Comparison of ENCODE assay signal across 9 cellular contexts in genomic region chr17:75753193-75753513, GRCh38. TPM values are rescaled to one million over a fixed set of nuclear protein-coding genes. Genes with fewer than 3 reads are reported as not detected.
DNase-seq lines count a peak whose midpoint lies in the region; ATAC-seq and TF ChIP-seq lines count a peak whose summit lies in the region.
"Had no signal": no experiment of that assay in that cellular context is flagged by ENCODE, and none has a peak within 500 bp of the region (broad histone marks: within the 10 kb centered on the region; RNA-seq: fewer than 3 reads in every experiment).

No MANE protein-coding gene starts in this region.

- peak overlapping the region; percentile 15 for H3K27ac Mint-ChIP-seq in activated CD8-positive, alpha-beta memory T cell treated with anti-CD3 and anti-CD28 coated beads, Interleukin-2, amount 10 ng/mL, durations not matched to agents 7 days and 5 days
- peak overlapping the region; percentile 75 for H3K27ac Mint-ChIP-seq in activated T-helper 1 cell treated with anti-CD3 and anti-CD28 coated beads, Interleukin-12 subunit alpha, Interleukin-12 subunit beta, Interleukin-2, Interleukin-4 antibody, amounts not matched to agents 30 ng/mL and 10 ng/mL and 1 ng/mL, durations not matched to agents 14 hours and 24 hours and 36 hours

- intact Hi-C loops in activated T-helper 1 cell treated with anti-CD3 and anti-CD28 coated beads, Interleukin-12 subunit alpha, Interleukin-12 subunit beta, Interleukin-2, Interleukin-4 antibody, amounts not matched to agents 30 ng/mL and 10 ng/mL and 1 ng/mL, durations not matched to agents 14 hours and 24 hours and 36 hours (cut with micrococcal nuclease), result no loop called here

- ATAC-seq in activated CD8-positive, alpha-beta memory T cell treated with anti-CD3 and anti-CD28 coated beads, Interleukin-2, amount 10 ng/mL, durations not matched to agents 7 days and 5 days, result no peak
- ATAC-seq in HG02981 (IDR thresholded peaks at IDR 0.05; ENCODE audit: unreplicated experiment) (no peak), HG03342 (IDR thresholded peaks at IDR 0.05; ENCODE audit: unreplicated experiment) (no peak)

- no peaks in the 10 kb centered on the region for H3K27me3 Mint-ChIP-seq in activated CD8-positive, alpha-beta memory T cell treated with anti-CD3 and anti-CD28 coated beads, Interleukin-2, amount 10 ng/mL, durations not matched to agents 7 days and 5 days
- peaks cover 9% of the 10 kb centered on the region for H3K27me3 Mint-ChIP-seq in activated T-helper 1 cell treated with anti-CD3 and anti-CD28 coated beads, Interleukin-12 subunit alpha, Interleukin-12 subunit beta, Interleukin-2, Interleukin-4 antibody, amounts not matched to agents 30 ng/mL and 10 ng/mL and 1 ng/mL, durations not matched to agents 14 hours and 24 hours and 36 hours (ENCODE audit: insufficient read depth)

- CTCF ChIA-PET in activated CD8-positive, alpha-beta memory T cell treated with anti-CD3 and anti-CD28 coated beads, Interleukin-2, amount 10 ng/mL, durations not matched to agents 7 days and 5 days (lab: Charles Lee), result interaction anchor here (0.5 to 12.8 kb wide), 80 partner anchors 8 to 554 kb away, joined by 3 to 428 read pairs (median 5); partner anchors contain the start of genes CDK3, GALK1, ITGB4 and RECQL5

- H3K27me3 ChIP-seq in kidney epithelial cell (ENCODE audit: control insufficient read depth, insufficient read depth, low read length), result peaks cover 3% of the 10 kb centered on the region

- H3K4me3 Mint-ChIP-seq in activated CD8-positive, alpha-beta memory T cell treated with anti-CD3 and anti-CD28 coated beads, Interleukin-2, amount 10 ng/mL, durations not matched to agents 7 days and 5 days, result peak overlapping the region; percentile 53
- H3K4me3 Mint-ChIP-seq in activated T-helper 1 cell treated with anti-CD3 and anti-CD28 coated beads, Interleukin-12 subunit alpha, Interleukin-12 subunit beta, Interleukin-2, Interleukin-4 antibody, amounts not matched to agents 30 ng/mL and 10 ng/mL and 1 ng/mL, durations not matched to agents 14 hours and 24 hours and 36 hours, result peak overlapping the region; percentile 65

- H3K36me3 Mint-ChIP-seq in activated CD8-positive, alpha-beta memory T cell treated with anti-CD3 and anti-CD28 coated beads, Interleukin-2, amount 10 ng/mL, durations not matched to agents 7 days and 5 days, result no peaks in the 10 kb centered on the region
- H3K36me3 Mint-ChIP-seq in activated T-helper 1 cell treated with anti-CD3 and anti-CD28 coated beads, Interleukin-12 subunit alpha, Interleukin-12 subunit beta, Interleukin-2, Interleukin-4 antibody, amounts not matched to agents 30 ng/mL and 10 ng/mL and 1 ng/mL, durations not matched to agents 14 hours and 24 hours and 36 hours (ENCODE audit: low read depth), result peaks cover 3% of the 10 kb centered on the region

- peak overlapping the region; percentile 70 for H3K27ac ChIP-seq in substantia nigra (ENCODE audit: low read depth, low read length, poor library complexity, severe bottlenecking)

- H3K9me3 Mint-ChIP-seq in activated CD8-positive, alpha-beta memory T cell treated with anti-CD3 and anti-CD28 coated beads, Interleukin-2, amount 10 ng/mL, durations not matched to agents 7 days and 5 days (ENCODE audit: low read depth), result no peaks in the 10 kb centered on the region
- no peaks in the 10 kb centered on the region for H3K9me3 Mint-ChIP-seq in activated T-helper 1 cell treated with anti-CD3 and anti-CD28 coated beads, Interleukin-12 subunit alpha, Interleukin-12 subunit beta, Interleukin-2, Interleukin-4 antibody, amounts not matched to agents 30 ng/mL and 10 ng/mL and 1 ng/mL, durations not matched to agents 14 hours and 24 hours and 36 hours

- no peaks in the 10 kb centered on the region for H3K36me3 ChIP-seq in kidney epithelial cell (ENCODE audit: control insufficient read depth, insufficient read depth, low read length)

- no peak for DNase-seq in activated CD8-positive, alpha-beta memory T cell treated with anti-CD3 and anti-CD28 coated beads, Interleukin-2, amount 10 ng/mL, durations not matched to agents 7 days and 5 days
- DNase-seq in activated CD8-positive, alpha-beta memory T cell treated with anti-CD3 and anti-CD28 coated beads, Interleukin-2, amount 50 U/mL, for 48 hours, result no peak
- DNase-seq in activated T-helper 1 cell treated with anti-CD3 and anti-CD28 coated beads, Interleukin-12 subunit alpha, Interleukin-12 subunit beta, Interleukin-2, Interleukin-4 antibody, amounts not matched to agents 30 ng/mL and 10 ng/mL and 1 ng/mL, durations not matched to agents 14 hours and 24 hours and 36 hours (ENCODE audit: low spot score), result no peak
- DNase-seq in kidney epithelial cell (ENCODE audit: low read depth), result no peak
- DNase-seq in substantia nigra (lab: John Stamatoyannopoulos, UW), result no peak
- DNase-seq in glomerular visceral epithelial cell (ENCODE audit: extremely low spot score), result no peak
- DNase-seq: NK-92 treated with Interleukin-12 subunit alpha and Interleukin-12 subunit beta, amount 100 ng/mL, for 24 hours had no signal

- TF ChIP-seq CTCF in kidney epithelial cell (IDR thresholded peaks at IDR 0.05; ENCODE audit: insufficient read depth, low read length, poor library complexity, severe bottlenecking), result no peak

- H3K4me3 ChIP-seq in kidney epithelial cell (ENCODE audit: low read depth, low read length), result peak overlapping the region; percentile 39

- peaks cover 17% of the 10 kb centered on the region for H3K4me1 Mint-ChIP-seq in activated CD8-positive, alpha-beta memory T cell treated with anti-CD3 and anti-CD28 coated beads, Interleukin-2, amount 10 ng/mL, durations not matched to agents 7 days and 5 days
- H3K4me1 Mint-ChIP-seq in activated T-helper 1 cell treated with anti-CD3 and anti-CD28 coated beads, Interleukin-12 subunit alpha, Interleukin-12 subunit beta, Interleukin-2, Interleukin-4 antibody, amounts not matched to agents 30 ng/mL and 10 ng/mL and 1 ng/mL, durations not matched to agents 14 hours and 24 hours and 36 hours (ENCODE audit: low read depth), result peaks cover 14% of the 10 kb centered on the region

RNA-seq across cellular contexts. Expression of gene GALK1, which starts 11.8 kb away (rescaled TPM):
- 10 to 100 TPM; 46.1 to 53.7 TPM for total RNA-seq in activated CD8-positive, alpha-beta memory T cell treated with anti-CD3 and anti-CD28 coated beads, Interleukin-2, amount 10 ng/mL, durations not matched to agents 7 days and 5 days
- total RNA-seq in activated T-helper 1 cell treated with anti-CD3 and anti-CD28 coated beads, Interleukin-12 subunit alpha, Interleukin-12 subunit beta, Interleukin-2, Interleukin-4 antibody, amounts not matched to agents 30 ng/mL and 10 ng/mL and 1 ng/mL, durations not matched to agents 14 hours and 24 hours and 36 hours, result 48.0 and 49.3 TPM in 2 replicates
- 18.7 and 21.2 TPM in 2 replicates for total RNA-seq in kidney epithelial cell

RNA-seq across cellular contexts. Expression of gene UNK, which starts 31.5 kb away (rescaled TPM):
- 10 to 100 TPM; 32.8 to 33.1 TPM for total RNA-seq in activated CD8-positive, alpha-beta memory T cell treated with anti-CD3 and anti-CD28 coated beads, Interleukin-2, amount 10 ng/mL, durations not matched to agents 7 days and 5 days
- 26.0 and 26.9 TPM in 2 replicates for total RNA-seq in activated T-helper 1 cell treated with anti-CD3 and anti-CD28 coated beads, Interleukin-12 subunit alpha, Interleukin-12 subunit beta, Interleukin-2, Interleukin-4 antibody, amounts not matched to agents 30 ng/mL and 10 ng/mL and 1 ng/mL, durations not matched to agents 14 hours and 24 hours and 36 hours
- total RNA-seq in kidney epithelial cell, result 18.6 and 23.7 TPM in 2 replicates

RNA-seq across cellular contexts. Expression of gene ITGB4, which starts 31.9 kb away (rescaled TPM):
- 1 to 10 TPM; 1.0 to 1.1 TPM for total RNA-seq in activated CD8-positive, alpha-beta memory T cell treated with anti-CD3 and anti-CD28 coated beads, Interleukin-2, amount 10 ng/mL, durations not matched to agents 7 days and 5 days
- total RNA-seq in activated T-helper 1 cell treated with anti-CD3 and anti-CD28 coated beads, Interleukin-12 subunit alpha, Interleukin-12 subunit beta, Interleukin-2, Interleukin-4 antibody, amounts not matched to agents 30 ng/mL and 10 ng/mL and 1 ng/mL, durations not matched to agents 14 hours and 24 hours and 36 hours, result 1.4 and 2.7 TPM in 2 replicates
- total RNA-seq in kidney epithelial cell, result 17.8 and 27.9 TPM in 2 replicates
